Comparison of ENCODE assay signal across 8 cellular contexts in the genomic region with DNA sequence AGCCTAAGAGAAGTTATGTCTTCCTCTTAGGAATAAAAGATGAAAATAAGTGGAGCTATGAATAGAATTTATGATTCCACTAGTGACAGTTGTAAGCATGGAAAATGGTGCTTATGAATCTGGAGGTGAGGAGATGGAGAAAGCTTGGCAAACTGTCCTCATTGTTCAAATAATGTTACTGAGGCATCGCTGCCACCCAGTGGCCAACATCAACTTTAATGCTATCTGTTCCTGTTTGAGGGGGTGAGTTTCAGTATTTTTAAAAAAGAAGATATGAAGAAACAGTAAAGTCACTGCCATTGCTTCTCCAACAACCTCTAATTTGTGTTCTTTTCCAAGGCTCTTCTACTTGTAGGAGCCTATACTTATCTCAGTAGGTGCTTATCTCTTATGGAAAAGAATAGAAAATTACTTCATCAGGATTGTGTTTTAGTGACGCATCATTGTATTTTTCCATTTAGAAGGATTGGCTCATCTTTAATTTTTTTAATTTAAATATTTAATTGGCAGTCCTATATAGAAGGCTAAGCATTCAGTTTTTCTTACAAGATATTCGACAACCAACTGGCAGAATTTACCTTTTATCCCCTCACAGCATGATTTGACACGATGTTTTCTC.
DNase-seq lines count a peak whose midpoint lies in the region; ATAC-seq lines count a peak whose summit lies in the region.

No MANE protein-coding gene starts in this region.

- intact Hi-C loops in posterior vena cava (cut with DNase I), result no loop called here

- DNase-seq in AG08395 (ENCODE audit: low spot score) (peak; percentile 64), NCI-H460 (ENCODE audit: extremely low read depth, low read depth) (peak; percentile 38), globus pallidus (ENCODE audit: low spot score) (peak; percentile 79), posterior vena cava (ENCODE audit: low spot score) (peak; percentile 84), NCI-H1048 (lab: John Stamatoyannopoulos, UW) (no peak)
- peak; percentile 25 for DNase-seq in activated T-cell treated with anti-CD3 and anti-CD28 coated beads, Interleukin-2, amount 50 U/mL, for 1 hour

- ATAC-seq in GM18498 (IDR thresholded peaks at IDR 0.05; ENCODE audit: unreplicated experiment) (peak; percentile 84), HG03039 (IDR thresholded peaks at IDR 0.05; ENCODE audit: unreplicated experiment) (peak; percentile 61)
